Comparison of ENCODE assay signal across 1 cellular context in the genomic region with DNA sequence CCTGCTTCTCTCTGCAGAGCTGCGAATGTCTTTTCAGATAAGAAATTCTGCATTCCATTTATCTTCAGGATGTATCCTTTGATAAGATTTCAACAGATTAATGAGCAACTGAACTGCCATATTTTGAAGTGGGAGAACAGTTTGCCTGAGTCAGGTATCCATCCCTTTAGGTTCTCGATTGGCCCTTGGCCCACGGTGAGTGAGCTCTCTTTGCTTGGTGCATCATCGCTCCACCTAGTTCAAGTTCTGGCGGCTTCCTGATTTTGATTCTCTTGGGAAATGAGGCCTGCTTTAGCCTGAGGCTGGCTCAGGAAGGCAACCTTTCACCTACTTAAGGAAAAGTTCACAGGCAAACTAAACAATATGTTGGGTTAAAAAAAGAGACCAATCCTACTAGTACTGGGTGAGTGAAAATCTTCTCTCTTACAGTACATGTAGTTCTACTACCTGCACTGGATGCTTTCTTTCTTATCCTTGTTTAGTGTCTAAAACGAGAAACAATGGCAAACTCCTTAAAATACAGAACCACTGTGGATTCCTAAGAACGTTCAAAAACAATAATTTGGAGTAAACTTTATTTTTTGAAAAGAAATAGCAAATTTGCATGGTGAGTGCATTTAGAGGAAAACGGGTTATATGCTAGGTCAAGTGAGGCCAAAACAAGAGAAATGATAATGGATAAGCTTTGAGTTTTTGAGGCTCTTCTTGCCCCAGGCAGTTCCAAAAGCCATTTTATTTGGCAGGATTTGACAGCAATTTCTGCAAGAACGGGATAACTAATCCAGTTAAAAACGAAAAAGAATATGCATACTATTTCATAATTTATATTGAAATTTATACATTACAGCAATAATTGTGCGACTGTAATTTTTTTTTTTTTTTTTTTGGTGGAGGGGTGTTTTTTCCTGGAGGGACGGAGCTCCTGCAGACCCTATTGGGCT.
TF ChIP-seq lines count a peak whose summit lies in the region.

No MANE protein-coding gene starts in this region.

TF ChIP-seq in H1, 55 proteins besides CTCF, POLR2A, EP300 and RAD21:
- TF ChIP-seq HDAC2 (IDR thresholded peaks at IDR 0.05; ENCODE audit: borderline replicate concordance in 1 of 2, low read depth in 2 of 2, low read length in 2 of 2) (no peak), ZNF274 (IDR thresholded peaks at IDR 0.05; ENCODE audit: borderline replicate concordance, extremely low read depth, low read length) (no peak), EZH2 (IDR thresholded peaks at IDR 0.05; ENCODE audit: low read depth, low read length, severe bottlenecking) (no peak), POLR2AphosphoS5 (IDR thresholded peaks at IDR 0.05; ENCODE audit: low read depth, low read length) (no peak), CHD2 (IDR thresholded peaks at IDR 0.05; ENCODE audit: low read length) (no peak), JUND (IDR thresholded peaks at IDR 0.05; ENCODE audit: low read length) (no peak), TAF1 (IDR thresholded peaks at IDR 0.05; ENCODE audit: low read depth, low read length) (no peak)
TF ChIP-seq in H1: peak in this region for 0.
